1 cellular context compared by ENCODE assay signal in genomic region chr11:101974255-101974654, GRCh38.
TF ChIP-seq lines count a peak whose summit lies in the region.

No MANE protein-coding gene starts in this region.

TF ChIP-seq in liver, 16 proteins besides CTCF, POLR2A, EP300 and RAD21 (continued from another document):
- no peak for TF ChIP-seq HNF4A (conservative IDR thresholded peaks at IDR 0.05)
- TF ChIP-seq, protein P1, sequence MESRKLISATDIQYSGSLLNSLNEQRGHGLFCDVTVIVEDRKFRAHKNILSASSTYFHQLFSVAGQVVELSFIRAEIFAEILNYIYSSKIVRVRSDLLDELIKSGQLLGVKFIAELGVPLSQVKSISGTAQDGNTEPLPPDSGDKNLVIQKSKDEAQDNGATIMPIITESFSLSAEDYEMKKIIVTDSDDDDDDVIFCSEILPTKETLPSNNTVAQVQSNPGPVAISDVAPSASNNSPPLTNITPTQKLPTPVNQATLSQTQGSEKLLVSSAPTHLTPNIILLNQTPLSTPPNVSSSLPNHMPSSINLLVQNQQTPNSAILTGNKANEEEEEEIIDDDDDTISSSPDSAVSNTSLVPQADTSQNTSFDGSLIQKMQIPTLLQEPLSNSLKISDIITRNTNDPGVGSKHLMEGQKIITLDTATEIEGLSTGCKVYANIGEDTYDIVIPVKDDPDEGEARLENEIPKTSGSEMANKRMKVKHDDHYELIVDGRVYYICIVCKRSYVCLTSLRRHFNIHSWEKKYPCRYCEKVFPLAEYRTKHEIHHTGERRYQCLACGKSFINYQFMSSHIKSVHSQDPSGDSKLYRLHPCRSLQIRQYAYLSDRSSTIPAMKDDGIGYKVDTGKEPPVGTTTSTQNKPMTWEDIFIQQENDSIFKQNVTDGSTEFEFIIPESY (IDR thresholded peaks at IDR 0.05): no peak
- no peak for TF ChIP-seq NR2F2 (IDR thresholded peaks at IDR 0.05)
- no peak for TF ChIP-seq YY1 (IDR thresholded peaks at IDR 0.05)
- no peak for TF ChIP-seq GABPA (IDR thresholded peaks at IDR 0.05 in 1 of 2, conservative IDR thresholded peaks at IDR 0.05 in 1 of 2)
- no peak for TF ChIP-seq SP1 (IDR thresholded peaks at IDR 0.05)
- TF ChIP-seq MAX (IDR thresholded peaks at IDR 0.05): no peak
TF ChIP-seq in liver: peak in this region for 0.
